Comparison of ENCODE assay signal across 8 cellular contexts in the genomic region with DNA sequence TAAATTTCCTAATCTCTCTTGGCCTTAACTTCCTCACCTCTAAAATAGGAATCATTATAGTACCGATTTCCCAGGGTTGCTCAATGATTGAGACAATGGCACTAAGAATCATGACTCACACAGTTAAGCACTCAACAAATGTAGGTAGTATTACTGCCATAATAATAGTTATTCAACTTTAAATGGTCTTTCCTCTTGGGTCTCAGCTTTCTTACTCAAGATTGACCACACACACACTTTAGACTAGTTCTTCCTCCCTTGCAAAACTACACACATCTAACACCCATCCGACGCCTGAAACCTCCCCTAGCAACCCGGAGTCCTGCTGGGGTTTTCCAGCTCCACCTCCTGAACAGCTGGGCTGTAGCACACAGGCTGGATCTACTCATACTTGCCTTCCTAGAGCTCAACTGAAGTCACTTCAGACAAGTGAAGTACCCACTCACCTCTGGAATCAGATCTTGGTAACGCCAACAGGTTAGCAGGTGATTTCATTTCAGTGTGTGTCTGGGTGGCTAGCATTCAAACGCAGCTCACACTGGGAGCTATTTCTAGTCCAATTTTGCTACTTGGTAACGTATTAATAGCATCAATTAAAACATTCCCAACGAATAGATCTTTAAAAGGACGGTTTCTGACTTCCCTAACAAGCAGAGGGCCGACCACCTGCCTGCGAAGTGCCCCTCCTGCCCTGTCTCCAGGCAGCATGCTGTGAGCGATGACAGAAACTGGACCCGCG. TPM values are rescaled to one million over a fixed set of nuclear protein-coding genes. Genes with fewer than 3 reads are reported as not detected.
DNase-seq lines count a peak whose midpoint lies in the region; ATAC-seq and TF ChIP-seq lines count a peak whose summit lies in the region.

No MANE protein-coding gene starts in this region.

- H3K4me3 ChIP-seq in epithelial cell of esophagus (ENCODE audit: low read length), result peak overlapping the region; percentile 65
- peak overlapping the region; percentile 67 for H3K4me3 ChIP-seq in suprapubic skin

- peaks cover 15% of the 10 kb centered on the region for H3K36me3 Mint-ChIP-seq in activated CD4-positive, alpha-beta memory T cell treated with anti-CD3 and anti-CD28 coated beads for 36 hours
- peaks cover 26% of the 10 kb centered on the region for H3K36me3 Mint-ChIP-seq in nephron progenitor cell (ENCODE audit: low read depth)

- CTCF ChIA-PET in activated CD4-positive, alpha-beta memory T cell treated with anti-CD3 and anti-CD28 coated beads for 36 hours (lab: Charles Lee), result interaction anchor here (0.6 to 1.8 kb wide), 8 partner anchors 27 to 230 kb away, joined by 3 to 11 read pairs (median 4); no protein-coding TSS in a partner anchor

- peaks cover 34% of the 10 kb centered on the region for H3K4me1 ChIP-seq in suprapubic skin

- TF ChIP-seq EP300 in suprapubic skin (IDR thresholded peaks at IDR 0.05), result no peak

- H3K27ac ChIP-seq in suprapubic skin, result peak overlapping the region; percentile 55

- no peaks in the 10 kb centered on the region for H3K27me3 ChIP-seq in suprapubic skin

- POLR2A ChIA-PET in activated CD4-positive, alpha-beta memory T cell treated with anti-CD3 and anti-CD28 coated beads for 36 hours (lab: Charles Lee), result interaction anchor here (0.8 to 3.7 kb wide), 9 partner anchors 26 to 431 kb away, joined by 3 to 52 read pairs (median 4); no protein-coding TSS in a partner anchor

- peak overlapping the region; percentile 81 for H3K4me3 Mint-ChIP-seq in activated CD4-positive, alpha-beta memory T cell treated with anti-CD3 and anti-CD28 coated beads for 36 hours
- H3K4me3 Mint-ChIP-seq in nephron progenitor cell, result peak overlapping the region; percentile 83

- H3K36me3 ChIP-seq in suprapubic skin, result no peaks in the 10 kb centered on the region

- DNase-seq in AG20443 (ENCODE audit: low spot score) (peak; percentile 67), NCI-H2196 (lab: John Stamatoyannopoulos, UW; ENCODE audit: unreplicated experiment) (peak; percentile 73), epithelial cell of esophagus (ENCODE audit: low read depth) (peak; percentile 89), nephron progenitor cell (no peak), suprapubic skin (ENCODE audit: low spot score in 2 of 2) (peak in 1 of 2 donors; percentile 76)
- peak; percentile 85 for DNase-seq in activated CD4-positive, alpha-beta memory T cell treated with anti-CD3 and anti-CD28 coated beads for 36 hours

- H3K4me1 Mint-ChIP-seq in activated CD4-positive, alpha-beta memory T cell treated with anti-CD3 and anti-CD28 coated beads for 36 hours (ENCODE audit: low read depth), result peaks cover 51% of the 10 kb centered on the region
- peaks cover 62% of the 10 kb centered on the region for H3K4me1 Mint-ChIP-seq in nephron progenitor cell

- under 1% methylated on average over 14 of the region's 14 CpGs for WGBS in suprapubic skin

- intact Hi-C loops in activated CD4-positive, alpha-beta memory T cell treated with anti-CD3 and anti-CD28 coated beads for 36 hours (cut with micrococcal nuclease), result loop anchor here (1.0 to 5.0 kb wide), 7 partner anchors 33 to 446 kb away; no protein-coding TSS in a partner anchor

- ATAC-seq in GM18520 (IDR thresholded peaks at IDR 0.05; ENCODE audit: unreplicated experiment) (peak; percentile 35), HG03045 (IDR thresholded peaks at IDR 0.05; ENCODE audit: unreplicated experiment) (peak; percentile 48)

- no peak for TF ChIP-seq POLR2A in suprapubic skin (IDR thresholded peaks at IDR 0.05)

- no peaks in the 10 kb centered on the region for H3K9me3 ChIP-seq in suprapubic skin

- H3K9me3 Mint-ChIP-seq in activated CD4-positive, alpha-beta memory T cell treated with anti-CD3 and anti-CD28 coated beads for 36 hours, result no peaks in the 10 kb centered on the region
- H3K9me3 Mint-ChIP-seq in nephron progenitor cell, result no peaks in the 10 kb centered on the region

- TF ChIP-seq CTCF in epithelial cell of esophagus (IDR thresholded peaks at IDR 0.05; ENCODE audit: insufficient read depth, low read depth, low read length, missing control alignments) (no peak), nephron progenitor cell (IDR thresholded peaks at IDR 0.05) (no peak), suprapubic skin (IDR thresholded peaks at IDR 0.05) (no peak)

- peak overlapping the region; percentile 87 for H3K27ac Mint-ChIP-seq in activated CD4-positive, alpha-beta memory T cell treated with anti-CD3 and anti-CD28 coated beads for 36 hours
- peak overlapping the region; percentile 30 for H3K27ac Mint-ChIP-seq in nephron progenitor cell

- peaks cover 2% of the 10 kb centered on the region for H3K27me3 Mint-ChIP-seq in activated CD4-positive, alpha-beta memory T cell treated with anti-CD3 and anti-CD28 coated beads for 36 hours
- H3K27me3 Mint-ChIP-seq in nephron progenitor cell (ENCODE audit: low read depth, poor library complexity), result peaks cover 6% of the 10 kb centered on the region

RNA-seq across cellular contexts. Expression of gene UXS1, which starts 1.2 kb away (rescaled TPM):
- 10 to 100 TPM; 39.2 to 41.5 TPM for total RNA-seq in activated CD4-positive, alpha-beta memory T cell treated with anti-CD3 and anti-CD28 coated beads for 36 hours
- total RNA-seq in suprapubic skin, result 10 to 100 TPM; 24.6 to 73.3 (median 58.7) TPM
